Comparison of ENCODE assay signal across 8 cellular contexts in genomic region chr7:4776160-4776623, GRCh38. TPM values are rescaled to one million over a fixed set of nuclear protein-coding genes. Genes with fewer than 3 reads are reported as not detected.
DNase-seq lines count a peak whose midpoint lies in the region; ATAC-seq and TF ChIP-seq lines count a peak whose summit lies in the region.

No MANE protein-coding gene starts in this region.

- H3K4me2 ChIP-seq in DOHH2 (ENCODE audit: low read length), result peak overlapping the region; percentile 98

- peaks cover 5% of the 10 kb centered on the region for H3F3A ChIP-seq in DOHH2 (ENCODE audit: control insufficient read depth, insufficient read depth)

- 33 to 36% methylated on average over 15 to 16 of the region's 16 CpGs for WGBS in esophagus, 2 donors
- 36 to 40% (median 40%) methylated on average over 16 of the region's 16 CpGs for WGBS in ovary, 3 donors

- intact Hi-C loops in ovary (cut with DNase I), result no loop called here

- H3K9me2 ChIP-seq in DOHH2 (replicated peaks; ENCODE audit: control insufficient read depth, low read length), result no peaks in the 10 kb centered on the region

- H3K9me3 ChIP-seq in DOHH2 (ENCODE audit: control insufficient read depth, insufficient read depth, low read length) (no peaks in the 10 kb centered on the region), esophagus (ENCODE audit: control insufficient read depth in 2 of 2, insufficient read depth in 1 of 2, low read depth in 1 of 2, low read length in 1 of 2) (no peaks in the 10 kb centered on the region), ovary (no peaks in the 10 kb centered on the region)

- no peak for TF ChIP-seq EP300 in ovary (IDR thresholded peaks at IDR 0.05)

- H3K4me1 ChIP-seq in DOHH2 (ENCODE audit: control insufficient read depth, low read length), result peaks cover 19% of the 10 kb centered on the region
- H3K4me1 ChIP-seq in esophagus (ENCODE audit: control insufficient read depth in 2 of 2, insufficient read depth in 2 of 2, low read length in 1 of 2), result peaks cover 0 to 2% of the 10 kb centered on the region in 2 donors
- peaks cover 9% of the 10 kb centered on the region for H3K4me1 ChIP-seq in ovary (ENCODE audit: insufficient read depth)

- ATAC-seq in HG03442 (IDR thresholded peaks at IDR 0.05; ENCODE audit: unreplicated experiment), result no peak

- H3K36me3 ChIP-seq in DOHH2 (ENCODE audit: control insufficient read depth, low read length) (peaks cover 26% of the 10 kb centered on the region), esophagus (ENCODE audit: control insufficient read depth in 2 of 2, insufficient read depth in 2 of 2, low read length in 1 of 2) (peaks cover 0 to 7% of the 10 kb centered on the region in 2 donors), ovary (no peaks in the 10 kb centered on the region)

- H3K27me3 ChIP-seq in DOHH2 (ENCODE audit: control insufficient read depth, low read length) (no peaks in the 10 kb centered on the region), esophagus (ENCODE audit: control insufficient read depth in 1 of 2, insufficient read depth in 2 of 2, low read length in 2 of 2) (no peaks in the 10 kb centered on the region), ovary (no peaks in the 10 kb centered on the region)

- H3K4me3 ChIP-seq in DOHH2 (ENCODE audit: low read length), result peak overlapping the region; percentile 99
- peak overlapping the region; percentile 75 to 94 for H3K4me3 ChIP-seq in esophagus (ENCODE audit: low read depth in 1 of 2, low read length in 2 of 2)
- peak overlapping the region; percentile 54 for H3K4me3 ChIP-seq in ovary

- DNase-seq in RPMI7951 (ENCODE audit: low read depth), result peak; percentile 60
- DNase-seq in ovary, result no peak
- DNase-seq in nucleus accumbens (lab: John Stamatoyannopoulos, UW), result no peak
- DNase-seq in globus pallidus (ENCODE audit: low spot score), result no peak
- DNase-seq in COLO829 (ENCODE audit: low spot score), result no peak

- no peak for TF ChIP-seq POLR2A in ovary (IDR thresholded peaks at IDR 0.05)

- H3K27ac ChIP-seq in DOHH2 (ENCODE audit: low read depth, low read length) (peak overlapping the region; percentile 29), esophagus (ENCODE audit: low read depth in 2 of 2, low read length in 1 of 2) (peak overlapping the region; percentile 89 to 99), ovary (peak overlapping the region; percentile 87 to 90)

- peaks cover 48% of the 10 kb centered on the region for H3K79me2 ChIP-seq in DOHH2 (ENCODE audit: control insufficient read depth, low read length)

- no peak for TF ChIP-seq CTCF in DOHH2 (IDR thresholded peaks at IDR 0.05; ENCODE audit: low read depth, low read length, poor library complexity, severe bottlenecking)
- no peak for TF ChIP-seq CTCF in ovary (IDR thresholded peaks at IDR 0.05)

- H4K20me1 ChIP-seq in DOHH2 (ENCODE audit: control insufficient read depth, insufficient read depth, low read depth, low read length), result peaks cover 2% of the 10 kb centered on the region; the same call in 1 of the 2 replicates

RNA-seq across cellular contexts. Expression of gene AP5Z1, which starts 0.8 kb away (rescaled TPM):
- total RNA-seq in RPMI7951 (2014; rRNA removed; shearing (Covaris generic)), result 15.7 and 16.3 TPM in 2 replicates
- polyA plus RNA-seq in esophagus (10 to 100 TPM; 22.1 to 34.5 TPM), ovary (10 to 100 TPM in 1 of 2 donors, 1 to 10 TPM in 1; 2.4 to 26.4 TPM)
- total RNA-seq in ovary, result 10 to 100 TPM; 16.3 to 37.3 (median 23.1) TPM

Comparison
In these comparisons a context has a peak if more than half of its experiments do, and no peak if none do; other contexts are left out.
1. H3K27ac ChIP-seq: peak in every context shown above with its lines; median percentile 94 in esophagus; 88 in ovary; 29 in DOHH2.